ENCODE assay signal across 8 cellular contexts in the genomic region with DNA sequence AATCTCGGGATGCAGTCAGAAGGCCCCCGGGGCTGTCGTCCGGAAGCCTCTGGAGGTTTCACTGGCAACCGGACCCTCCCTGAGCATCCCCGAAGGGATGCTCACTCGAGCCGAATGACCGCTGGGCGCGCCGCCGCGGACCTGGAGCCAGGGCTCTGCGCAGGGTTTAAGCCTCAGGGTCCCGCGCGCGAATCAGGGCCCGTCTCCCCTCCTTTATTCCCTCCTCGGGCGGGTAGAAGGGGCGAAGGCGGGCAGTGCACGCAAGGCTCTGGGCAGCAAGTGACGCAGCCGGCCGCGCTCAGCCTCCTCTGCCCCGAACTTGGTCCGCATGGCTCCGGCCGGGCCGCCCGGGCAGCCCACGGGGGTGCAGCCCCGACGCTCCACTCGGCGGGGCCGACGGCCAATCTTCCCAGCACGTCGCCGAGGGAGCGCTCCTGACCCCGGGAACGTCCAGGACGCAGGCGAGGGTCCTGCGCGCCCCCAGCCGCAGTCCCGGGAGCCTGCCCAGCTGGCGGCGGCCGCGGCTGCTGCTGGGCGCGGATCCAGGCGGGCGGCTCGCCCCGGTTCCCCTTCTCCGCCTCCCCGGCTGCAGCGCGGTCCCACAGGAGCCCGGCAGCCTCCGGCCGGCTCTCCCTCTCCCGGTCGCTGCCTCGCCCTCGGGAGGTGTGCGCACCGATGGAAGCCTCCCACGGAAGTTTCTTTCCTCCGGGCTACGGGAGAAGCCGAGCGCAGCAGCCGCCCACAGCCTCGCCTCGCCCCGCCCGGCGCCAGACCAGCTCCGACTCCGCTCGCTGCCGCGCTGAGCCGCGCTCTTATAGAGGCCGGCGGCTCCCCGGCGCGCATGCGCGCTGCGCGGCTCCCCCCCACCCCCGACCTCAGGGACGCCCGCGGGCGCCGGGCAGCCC. TPM values are rescaled to one million over a fixed set of nuclear protein-coding genes. Genes with fewer than 3 reads are reported as not detected.
DNase-seq lines count a peak whose midpoint lies in the region; ATAC-seq, FAIRE-seq and TF ChIP-seq lines count a peak whose summit lies in the region.

A gene (minus strand): TSS at position 786 of the 905 bp plus-strand sequence. CDS start 1,041 bp downstream, outside the sequence.

- H3K27me3 Mint-ChIP-seq in Calu3 (ENCODE audit: unreplicated experiment) = no peaks in the 10 kb centered on the region

- H3K4me3 Mint-ChIP-seq in Calu3 (ENCODE audit: low read depth, unreplicated experiment) = peak within 1 kb of the TSS; percentile 74

- no peaks in the 10 kb centered on the region for H3K4me1 Mint-ChIP-seq in Calu3 (ENCODE audit: low read depth, unreplicated experiment)

- H4K20me1 ChIP-seq in MM.1S (ENCODE audit: insufficient read depth, low read length) = no peaks in the 10 kb centered on the region
- no peaks in the 10 kb centered on the region for H4K20me1 ChIP-seq in HepG2 (ENCODE audit: insufficient read depth, low read length)

- no peak within 1 kb of the TSS for H3K27ac Mint-ChIP-seq in Calu3 (ENCODE audit: unreplicated experiment)

- TF ChIP-seq RAD21 in HepG2 (CRISPR knock-in tag; IDR thresholded peaks at IDR 0.05) = no peak

- no peak for FAIRE-seq in HepG2 (lab: Jason Lieb, UNC)

- TF ChIP-seq CTCF in Calu3 (IDR thresholded peaks at IDR 0.05; ENCODE audit: unreplicated experiment) (no peak), MM.1S (IDR thresholded peaks at IDR 0.05; ENCODE audit: low read length) (no peak), dorsolateral prefrontal cortex (IDR thresholded peaks at IDR 0.05 in 54 of 56, conservative IDR thresholded peaks at IDR 0.05 in 2 of 56; ENCODE audit: low read depth in 1 of 56, partially characterized antibody in 56 of 56) (no peak), HepG2 (CRISPR knock-in tag; IDR thresholded peaks at IDR 0.05) (no peak)

- TF ChIP-seq POLR2A in HepG2 (IDR thresholded peaks at IDR 0.05; ENCODE audit: insufficient read depth in 1 of 2, low read depth in 2 of 2, low read length in 2 of 2) = no peak

- H3K4me2 ChIP-seq in MM.1S (ENCODE audit: low read depth, low read length) (peak within 1 kb of the TSS; percentile 60), HepG2 (ENCODE audit: low read depth, low read length) (peak within 1 kb of the TSS; percentile 34)

- H3K36me3 ChIP-seq in MM.1S (replicated peaks; ENCODE audit: insufficient read depth, low read length) (no peaks in the 10 kb centered on the region), HepG2 (replicated peaks in 1 of 2; ENCODE audit: control insufficient read depth in 1 of 2, insufficient read depth in 2 of 2, low read length in 2 of 2) (no peaks in the 10 kb centered on the region)

- H3K27ac ChIP-seq in MM.1S (ENCODE audit: low read length) (no peak within 1 kb of the TSS), dorsolateral prefrontal cortex (peak within 1 kb of the TSS in 47 of 59 donors; percentile 2 to 86 (median 69)), HepG2 (ENCODE audit: extremely low read length, insufficient read depth, low read length) (no peak within 1 kb of the TSS)

- H3F3A ChIP-seq in MM.1S (ENCODE audit: insufficient read depth, low read length) = no peaks in the 10 kb centered on the region

- CTCF ChIA-PET in Calu3 (lab: Charles Lee) = interaction anchor here (0.6 kb wide), 1 partner anchor 414 kb away, joined by 7 read pairs; no protein-coding TSS in a partner anchor
- CTCF ChIA-PET in HepG2 (lab: Yijun Ruan, JAX; ENCODE audit: low intra/inter-chr PET ratio, low total read pairs) = no interaction called here

- H3K79me2 ChIP-seq in MM.1S (ENCODE audit: low read length) = no peaks in the 10 kb centered on the region
- H3K79me2 ChIP-seq in HepG2 (ENCODE audit: insufficient read depth, low read length) = no peaks in the 10 kb centered on the region

- H3K27me3 ChIP-seq in MM.1S (replicated peaks; ENCODE audit: insufficient read depth, low read length) = no peaks in the 10 kb centered on the region
- peaks cover 0 to 72% (median 34%) of the 10 kb centered on the region in 45 donors for H3K27me3 ChIP-seq in dorsolateral prefrontal cortex
- peaks cover 4 to 49% of the 10 kb centered on the region in 2 experiments; a peak in 4 of 5 replicates for H3K27me3 ChIP-seq in HepG2 (ENCODE audit: control insufficient read depth in 1 of 2, insufficient read depth in 2 of 2, low read length in 2 of 2)

- peaks cover 17% of the 10 kb centered on the region for H3K36me3 Mint-ChIP-seq in Calu3 (ENCODE audit: insufficient read depth, unreplicated experiment)

- DNase-seq in Calu3 = peak; percentile 45
- DNase-seq in MM.1S = peak; percentile 56
- peak; percentile 35 for DNase-seq in activated CD4-positive, CD25-positive, alpha-beta regulatory T cell treated with anti-CD3 and anti-CD28 coated beads, Interleukin-2, amount 50 U/mL, for 72 hours
- peak in 5 of 10 donors; percentile 27 to 64 (median 38) for DNase-seq in dorsolateral prefrontal cortex
- DNase-seq in HepG2 (ENCODE audit: low spot score) = no peak
- DNase-seq in stimulated activated CD8-positive, alpha-beta memory T cell treated with anti-CD3 and anti-CD28 coated beads, Interleukin-12 subunit alpha, Interleukin-12 subunit beta, amount 100 ng/mL, for 4 hours (ENCODE audit: low read depth) = peak; percentile 32
- DNase-seq in GM19238 (ENCODE audit: insufficient read length, low spot score) = no peak

- H3K9me3 ChIP-seq in MM.1S (replicated peaks; ENCODE audit: insufficient read depth, low read length) (no peaks in the 10 kb centered on the region), HepG2 (ENCODE audit: low read length) (no peaks in the 10 kb centered on the region)

- H2AFZ ChIP-seq in MM.1S (ENCODE audit: low read length) (no peak within 1 kb of the TSS), HepG2 (ENCODE audit: low read length) (no peak within 1 kb of the TSS)

- ATAC-seq in HepG2 (peak; percentile 88), GM18520 (IDR thresholded peaks at IDR 0.05; ENCODE audit: unreplicated experiment) (no peak)

- H3K9me2 ChIP-seq in MM.1S (replicated peaks; ENCODE audit: insufficient read depth, low read length) = no peaks in the 10 kb centered on the region

- WGBS in HepG2 (ENCODE audit: low lambda C conversion rate) = 54% methylated on average over 38 of the region's 110 CpGs

- TF ChIP-seq EP300 in HepG2 (IDR thresholded peaks at IDR 0.05; ENCODE audit: low read depth in 2 of 2, low read length in 2 of 2) (no peak), HepG2 (CRISPR knock-in tag; IDR thresholded peaks at IDR 0.05; ENCODE audit: borderline replicate concordance) (no peak)

- peak within 1 kb of the TSS; percentile 52 for H3K4me3 ChIP-seq in MM.1S (ENCODE audit: low read length)
- peak within 1 kb of the TSS; percentile 33 to 76 (median 60) for H3K4me3 ChIP-seq in dorsolateral prefrontal cortex
- H3K4me3 ChIP-seq in HepG2 (replicated peaks in 1 of 3; ENCODE audit: insufficient read depth in 1 of 3, low read depth in 2 of 3, low read length in 3 of 3) = peak within 1 kb of the TSS in 1 of 3 experiments; percentile 23; a peak in 1 of 6 replicates

- POLR2A ChIA-PET in HepG2 (lab: Yijun Ruan, JAX) = no interaction called here

- intact Hi-C loops in Calu3 (cut with micrococcal nuclease; ENCODE audit: unreplicated experiment) (no loop called here), dorsolateral prefrontal cortex (cut with DNase I) (loop anchor here (10.0 kb wide), 2 partner anchors 77 to 747 kb away; a partner anchor contains a TSS), HepG2 (cut with micrococcal nuclease; ENCODE audit: unreplicated experiment) (no loop called here)

- no peaks in the 10 kb centered on the region for H3K4me1 ChIP-seq in MM.1S (ENCODE audit: low read length)
- H3K4me1 ChIP-seq in HepG2 (ENCODE audit: insufficient read depth, low read length) = no peaks in the 10 kb centered on the region

- in situ Hi-C loops in HepG2 (cut with HindIII; ENCODE audit: extremely low pct_ligation_motif_present, low pct_unique_long_range_greater_than_20kb) = no loop called here

- no peak within 1 kb of the TSS; the same call in 1 of the 2 replicates for H3K9ac ChIP-seq in MM.1S (ENCODE audit: low read length)
- no peak within 1 kb of the TSS for H3K9ac ChIP-seq in HepG2 (ENCODE audit: insufficient read depth, low read depth, low read length)

- H3K9me3 Mint-ChIP-seq in Calu3 (ENCODE audit: low read depth, unreplicated experiment) = no peaks in the 10 kb centered on the region

- BruUV-seq in Calu3 (replicated peaks; lab: Mats Ljungman, UMichigan) (TSS peak; percentile 29), HepG2 (replicated peaks; lab: Mats Ljungman, UMichigan) (no TSS peak)

TF ChIP-seq in HepG2, 621 proteins besides CTCF, POLR2A, EP300 and RAD21 (continues in another document):
- TF ChIP-seq MAFG (CRISPR knock-in tag; IDR thresholded peaks at IDR 0.05) = no peak
- TF ChIP-seq CENPX (CRISPR knock-in tag; IDR thresholded peaks at IDR 0.05) = no peak
- TF ChIP-seq ZNF749 (CRISPR knock-in tag; IDR thresholded peaks at IDR 0.05; ENCODE audit: borderline replicate concordance) = no peak
- no peak for TF ChIP-seq MXI1 (IDR thresholded peaks at IDR 0.05; ENCODE audit: borderline replicate concordance, low read depth, low read length)
- TF ChIP-seq NFATC3 (CRISPR knock-in tag; IDR thresholded peaks at IDR 0.05) = no peak
- TF ChIP-seq ZNF589 (CRISPR knock-in tag; conservative IDR thresholded peaks at IDR 0.05) = no peak

RNA-seq across cellular contexts. Expression of the gene that starts here (rescaled TPM):
- total RNA-seq in Calu3 (2022) (14.9 and 23.2 TPM in 2 replicates), dorsolateral prefrontal cortex (1 to 10 TPM in 89 of 120 experiments, under 1 TPM in 31; 0.18 to 7.1 (median 1.4) TPM), HepG2 (2016; rRNA removed; fragmentation: Illumina TruSeq; extraction: Trizol) (not detected in 2 replicates)
- total RNA-seq in HepG2 (2016; cell fraction: cytosol; rRNA removed; fragmentation: Illumina TruSeq; extraction: Trizol; ENCODE audit: low read depth) = not detected in 2 replicates
- not detected in 2 replicates for total RNA-seq in HepG2 (2016; cell fraction: insoluble cytoplasmic fraction; rRNA removed; fragmentation: Illumina TruSeq; extraction: Trizol)
- not detected in 2 replicates for total RNA-seq in HepG2 (2016; cell fraction: membrane; rRNA removed; fragmentation: Illumina TruSeq; extraction: Trizol)
- total RNA-seq in HepG2 (2016; cell fraction: nucleus; rRNA removed; fragmentation: Illumina TruSeq; extraction: Trizol) = not detected in 2 replicates
- not detected in 2 replicates for polyA plus RNA-seq in HepG2 (2011; rRNA removed)
- polyA plus RNA-seq in HepG2 (2011; cell fraction: cytosol; rRNA removed) = not detected in 2 replicates
- not detected in 2 replicates for polyA plus RNA-seq in HepG2 (2011; cell fraction: nucleus; rRNA removed)
- polyA plus RNA-seq in HepG2 (2012) = not detected in 2 replicates
- not detected in 2 replicates for polyA plus RNA-seq in HepG2 (2016; cell fraction: cytosol; fragmentation: Illumina TruSeq; extraction: Trizol; ENCODE audit: low read depth)
- polyA plus RNA-seq in HepG2 (2016; cell fraction: insoluble cytoplasmic fraction; fragmentation: Illumina TruSeq; extraction: Trizol; ENCODE audit: low read depth) = not detected in 2 replicates
- polyA plus RNA-seq in HepG2 (2016; cell fraction: membrane; fragmentation: Illumina TruSeq; extraction: Trizol; ENCODE audit: low read depth) = not detected in 2 replicates
- not detected in 2 replicates for polyA plus RNA-seq in HepG2 (2016; cell fraction: nucleus; fragmentation: Illumina TruSeq; extraction: Trizol; ENCODE audit: insufficient read depth, low read depth)
- not detected in 2 replicates for polyA minus RNA-seq in HepG2 (2011; rRNA and poly(A)+ RNA removed; ENCODE audit: low replicate concordance)
- polyA minus RNA-seq in HepG2 (2011; cell fraction: cytosol; rRNA and poly(A)+ RNA removed) = not detected in 2 replicates
- not detected in 2 replicates for polyA minus RNA-seq in HepG2 (2011; cell fraction: nucleus; rRNA and poly(A)+ RNA removed)

Comparison
In these comparisons a context has a peak if more than half of its experiments do, and no peak if none do; other contexts are left out.
1. Peak in ATAC-seq and H3K4me2 ChIP-seq in HepG2; RNA of the gene not detected or under 1 TPM.
2. DNase-seq: peak in Calu3 (single experiment), MM.1S (single experiment), activated CD4-positive, CD25-positive, alpha-beta regulatory T cell treated with anti-CD3 and anti-CD28 coated beads, Interleukin-2, amount 50 U/mL, for 72 hours (single experiment) and stimulated activated CD8-positive, alpha-beta memory T cell treated with anti-CD3 and anti-CD28 coated beads, Interleukin-12 subunit alpha, Interleukin-12 subunit beta, amount 100 ng/mL, for 4 hours (single experiment); none in HepG2 (single experiment) and GM19238 (single experiment).
3. H3K27ac ChIP-seq: peak in dorsolateral prefrontal cortex (47 of 59); none in MM.1S (single experiment) and HepG2 (single experiment).
4. intact Hi-C loops: an anchor here in dorsolateral prefrontal cortex (10.0 kb wide); none called in Calu3 and HepG2.